Comparison of ENCODE assay signal across 15 cellular contexts in the genomic region with DNA sequence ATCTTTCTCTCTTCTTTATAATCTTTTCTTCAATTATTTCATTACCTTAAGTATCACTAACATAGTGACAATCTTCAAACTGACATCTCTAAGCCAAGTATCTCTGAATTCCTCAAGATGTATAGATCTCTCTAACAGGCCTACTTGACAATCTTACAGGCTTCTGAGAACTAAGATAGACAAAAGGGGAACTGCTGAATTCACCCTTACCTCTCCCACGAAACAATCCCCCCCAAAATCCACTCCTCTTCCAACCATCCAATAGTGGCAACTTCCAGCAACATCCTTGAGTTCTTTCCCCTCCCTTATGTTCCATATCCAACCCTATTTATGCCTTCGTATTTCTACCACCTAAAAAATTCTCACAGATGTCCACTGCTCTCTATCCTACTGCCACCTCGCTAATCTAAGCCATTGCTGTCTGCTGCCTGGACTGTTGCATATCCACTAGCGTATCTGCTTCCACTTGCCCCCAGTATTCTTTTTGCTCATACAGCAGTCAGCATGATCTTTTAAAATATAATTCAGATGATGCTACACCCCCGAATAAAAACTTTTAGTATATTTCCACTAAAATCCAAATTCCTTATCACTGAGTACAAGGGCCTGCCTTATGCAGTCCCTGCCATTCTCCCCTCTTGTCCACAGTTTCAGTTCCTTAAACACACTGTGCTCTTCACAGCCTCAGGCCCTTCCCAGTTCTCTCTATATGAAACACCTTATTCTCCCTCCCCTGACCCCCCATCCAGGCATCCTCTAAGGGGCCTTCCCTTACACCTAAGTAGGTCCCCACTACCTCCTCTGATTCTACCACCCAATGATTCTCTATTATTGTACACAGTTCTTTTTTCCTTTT. TPM values are rescaled to one million over a fixed set of nuclear protein-coding genes. Genes with fewer than 3 reads are reported as not detected.
A peak's percentile ranks its signal among the peaks of the same experiment; 100 is the strongest.
DNase-seq lines count a peak whose midpoint lies in the region; ATAC-seq, FAIRE-seq and TF ChIP-seq lines count a peak whose summit lies in the region.
"Had no signal": no experiment of that assay in that cellular context is flagged by ENCODE, and none has a peak within 500 bp of the region (broad histone marks: within the 10 kb centered on the region; RNA-seq: fewer than 3 reads in every experiment).

No MANE protein-coding gene starts in this region.

- BruUV-seq in MCF 10A (replicated peaks; lab: Mats Ljungman, UMichigan) (no TSS peak), mammary epithelial cell (replicated peaks; lab: Mats Ljungman, UMichigan) (no TSS peak)

- H3K79me2 ChIP-seq in mammary epithelial cell (ENCODE audit: insufficient read depth, low read length): peaks cover 100% of the 10 kb centered on the region

- H3K4me1 Mint-ChIP-seq in MCF 10A (ENCODE audit: insufficient read depth, unreplicated experiment): peaks cover 24% of the 10 kb centered on the region
- H3K4me1 Mint-ChIP-seq in stimulated activated memory B cell treated with anti-CD40 and anti-IgM and Interleukin-4, amounts not matched to agents 10 μg/mL and 1 μg/mL and 100 μg/mL, for 72 hours: peaks cover 53% of the 10 kb centered on the region

- H3K27me3 ChIP-seq in mammary epithelial cell (ENCODE audit: insufficient read depth, low read length) (no peaks in the 10 kb centered on the region), psoas muscle (ENCODE audit: insufficient read depth in 3 of 3, low read length in 2 of 3) (no peaks in the 10 kb centered on the region)
- H3K27me3 ChIP-seq: uterus had no signal

- dilution Hi-C loops in mammary epithelial cell (cut with HindIII; ENCODE audit: low sequenced_read_pairs): no loop called here

- DNase-seq in MCF 10A (ENCODE audit: unreplicated experiment) (no peak), mammary epithelial cell (no peak), RPMI8226 (peak; percentile 47), kidney (no peak), psoas muscle (no peak), HUDEP-2 (lab: John Stamatoyannopoulos, UW; ENCODE audit: unreplicated experiment in 76 of 76) (no peak)
- DNase-seq: activated CD4-positive, alpha-beta memory T cell treated with anti-CD3 and anti-CD28 coated beads, Interleukin-2, amount 10 ng/mL, durations not matched to agents 7 days and 5 days; activated effector memory CD4-positive, alpha-beta T cell treated with anti-CD3 and anti-CD28 coated beads, Interleukin-2, amount 50 U/mL, for 16 hours; caudate nucleus; PC-3; stimulated activated CD8-positive, alpha-beta memory T cell treated with anti-CD3 and anti-CD28 coated beads, Interleukin-4, amount 100 ng/mL, for 48 hours; uterus had no signal

- H3K9me3 ChIP-seq in mammary epithelial cell (replicated peaks; ENCODE audit: insufficient read depth, low read length) (no peaks in the 10 kb centered on the region), kidney (ENCODE audit: control insufficient read depth in 1 of 2, low read length in 2 of 2) (no peaks in the 10 kb centered on the region), psoas muscle (no peaks in the 10 kb centered on the region)
- H3K9me3 ChIP-seq: A549, uterus had no signal

- H3K4me2 ChIP-seq in mammary epithelial cell (ENCODE audit: insufficient read depth, low read depth, low read length): no peak overlapping the region
- H3K4me2 ChIP-seq: A549 had no signal

- H3K27ac Mint-ChIP-seq in MCF 10A (ENCODE audit: low read depth, unreplicated experiment): peak overlapping the region; percentile 6
- no peak overlapping the region for H3K27ac Mint-ChIP-seq in stimulated activated memory B cell treated with anti-CD40 and anti-IgM and Interleukin-4, amounts not matched to agents 10 μg/mL and 1 μg/mL and 100 μg/mL, for 72 hours
- H3K27ac Mint-ChIP-seq: activated CD4-positive, alpha-beta memory T cell treated with anti-CD3 and anti-CD28 coated beads, Interleukin-2, amount 10 ng/mL, durations not matched to agents 7 days and 5 days had no signal

- no peak for TF ChIP-seq CTCF in MCF 10A (IDR thresholded peaks at IDR 0.05; ENCODE audit: unreplicated experiment)
- no peak for TF ChIP-seq CTCF in mammary epithelial cell (conservative IDR thresholded peaks at IDR 0.05 in 1 of 2, IDR thresholded peaks at IDR 0.05 in 1 of 2; ENCODE audit: extremely low read depth in 1 of 2, insufficient read depth in 1 of 2, low read depth in 1 of 2, low read length in 2 of 2)
- no peak for TF ChIP-seq CTCF in kidney (IDR thresholded peaks at IDR 0.05; ENCODE audit: borderline replicate concordance, extremely low read depth, insufficient read depth)
- no peak for TF ChIP-seq CTCF in psoas muscle (IDR thresholded peaks at IDR 0.05)

- H3K27ac ChIP-seq in mammary epithelial cell (ENCODE audit: insufficient read depth, low read depth, low read length): no peak overlapping the region
- no peak overlapping the region for H3K27ac ChIP-seq in kidney (ENCODE audit: low read depth in 2 of 2, low read length in 2 of 2)
- no peak overlapping the region for H3K27ac ChIP-seq in psoas muscle
- H3K27ac ChIP-seq: A549, uterus had no signal

- H3K4me1 ChIP-seq in mammary epithelial cell (ENCODE audit: insufficient read depth, low read length): peaks cover 21% of the 10 kb centered on the region
- peaks cover 0 to 5% of the 10 kb centered on the region in 2 donors for H3K4me1 ChIP-seq in kidney (ENCODE audit: control insufficient read depth in 1 of 2, insufficient read depth in 1 of 2, low read depth in 1 of 2, low read length in 2 of 2)
- H3K4me1 ChIP-seq in psoas muscle: peaks cover 38% of the 10 kb centered on the region

- CTCF ChIA-PET in MCF 10A (lab: Yijun Ruan, JAX) (interaction anchor here (1.0 kb wide), 1 partner anchor 165 kb away, joined by 3 read pairs; no protein-coding TSS in a partner anchor), mammary epithelial cell (lab: Charles Lee; ENCODE audit: low non-redundant PET) (no interaction called here)

- H3K9ac ChIP-seq in mammary epithelial cell (ENCODE audit: insufficient read depth, low read length) (no peak overlapping the region), kidney (ENCODE audit: low read length in 2 of 2) (no peak overlapping the region)

- H4K20me1 ChIP-seq in mammary epithelial cell (ENCODE audit: insufficient read depth, low read length): no peaks in the 10 kb centered on the region

- no peaks in the 10 kb centered on the region for H3K27me3 Mint-ChIP-seq in MCF 10A (ENCODE audit: insufficient read depth, unreplicated experiment)
- H3K27me3 Mint-ChIP-seq in stimulated activated memory B cell treated with anti-CD40 and anti-IgM and Interleukin-4, amounts not matched to agents 10 μg/mL and 1 μg/mL and 100 μg/mL, for 72 hours: no peaks in the 10 kb centered on the region
- H3K27me3 Mint-ChIP-seq: activated CD4-positive, alpha-beta memory T cell treated with anti-CD3 and anti-CD28 coated beads, Interleukin-2, amount 10 ng/mL, durations not matched to agents 7 days and 5 days had no signal

- 92% methylated on average over 5 of the region's 5 CpGs for WGBS in mammary epithelial cell (ENCODE audit: low coverage, missing lambda C conversion rate)
- 91 to 92% (median 92%) methylated on average over 5 of the region's 5 CpGs for WGBS in psoas muscle, 3 donors

- H3K4me3 ChIP-seq in mammary epithelial cell (replicated peaks in 1 of 3; ENCODE audit: insufficient read depth in 1 of 3, low read depth in 2 of 3, low read length in 3 of 3): no peak overlapping the region
- H3K4me3 ChIP-seq in kidney (ENCODE audit: low read length in 2 of 2): no peak overlapping the region
- H3K4me3 ChIP-seq in psoas muscle: no peak overlapping the region
- H3K4me3 ChIP-seq: A549, uterus had no signal

- intact Hi-C loops in MCF 10A (cut with micrococcal nuclease): loop anchor here (10.0 kb wide), 1 partner anchor 385 kb away; no protein-coding TSS in a partner anchor
- intact Hi-C loops in mammary epithelial cell (cut with micrococcal nuclease): no loop called here
- intact Hi-C loops in kidney (cut with DNase I): no loop called here
- intact Hi-C loops in psoas muscle (cut with DNase I): no loop called here

- POLR2A ChIA-PET in MCF 10A (lab: Yijun Ruan, JAX): no interaction called here

- in situ Hi-C loops in mammary epithelial cell (cut with MboI; ENCODE audit: low sequenced_read_pairs in 2 of 2): no loop called here

- no peak for FAIRE-seq in kidney (lab: Jason Lieb, UNC)
- FAIRE-seq: A549 had no signal

- no peaks in the 10 kb centered on the region for H3K36me3 Mint-ChIP-seq in MCF 10A (ENCODE audit: insufficient read depth, unreplicated experiment)
- no peaks in the 10 kb centered on the region for H3K36me3 Mint-ChIP-seq in stimulated activated memory B cell treated with anti-CD40 and anti-IgM and Interleukin-4, amounts not matched to agents 10 μg/mL and 1 μg/mL and 100 μg/mL, for 72 hours

- ATAC-seq in HG03045 (IDR thresholded peaks at IDR 0.05; ENCODE audit: unreplicated experiment): peak; percentile 64
- ATAC-seq in stimulated activated memory B cell treated with anti-CD40 and anti-IgM and Interleukin-4, amounts not matched to agents 10 μg/mL and 1 μg/mL and 100 μg/mL, for 72 hours: peak; percentile 82
- ATAC-seq in psoas muscle: no peak
- ATAC-seq: A549, PC-3 had no signal

- H3K9me3 Mint-ChIP-seq in MCF 10A (ENCODE audit: unreplicated experiment): no peaks in the 10 kb centered on the region
- no peaks in the 10 kb centered on the region for H3K9me3 Mint-ChIP-seq in stimulated activated memory B cell treated with anti-CD40 and anti-IgM and Interleukin-4, amounts not matched to agents 10 μg/mL and 1 μg/mL and 100 μg/mL, for 72 hours
- H3K9me3 Mint-ChIP-seq: activated CD4-positive, alpha-beta memory T cell treated with anti-CD3 and anti-CD28 coated beads, Interleukin-2, amount 10 ng/mL, durations not matched to agents 7 days and 5 days had no signal

- H3K36me3 ChIP-seq in mammary epithelial cell (ENCODE audit: insufficient read depth, low read length) (no peaks in the 10 kb centered on the region), kidney (ENCODE audit: control insufficient read depth in 1 of 2, insufficient read depth in 2 of 2, low read length in 2 of 2) (no peaks in the 10 kb centered on the region), psoas muscle (ENCODE audit: insufficient read depth in 1 of 2, low read depth in 1 of 2) (no peaks in the 10 kb centered on the region)
- H3K36me3 ChIP-seq: uterus had no signal

- no peak overlapping the region for H2AFZ ChIP-seq in mammary epithelial cell (ENCODE audit: low read depth, low read length)

- no peak overlapping the region for H3K4me3 Mint-ChIP-seq in MCF 10A (ENCODE audit: unreplicated experiment)
- H3K4me3 Mint-ChIP-seq in stimulated activated memory B cell treated with anti-CD40 and anti-IgM and Interleukin-4, amounts not matched to agents 10 μg/mL and 1 μg/mL and 100 μg/mL, for 72 hours: no peak overlapping the region
- H3K4me3 Mint-ChIP-seq: activated CD4-positive, alpha-beta memory T cell treated with anti-CD3 and anti-CD28 coated beads, Interleukin-2, amount 10 ng/mL, durations not matched to agents 7 days and 5 days had no signal

RNA-seq across cellular contexts. Expression of a gene that starts 8.0 kb away (rescaled TPM):
- 54.8 and 65.3 TPM in 2 replicates for total RNA-seq in MCF 10A (2022)
- total RNA-seq in mammary epithelial cell: 10 to 100 TPM; 39.5 to 55.8 TPM
- 45.8 TPM for polyA plus RNA-seq in mammary epithelial cell
- polyA minus RNA-seq in mammary epithelial cell: 55.7 TPM
- total RNA-seq in kidney: 37.0 TPM
- polyA plus RNA-seq in kidney (ENCODE audit: insufficient read depth, low read depth, low replicate concordance): 33.4 TPM
- total RNA-seq in psoas muscle: 10 to 100 TPM; 16.3 to 23.9 (median 21.5) TPM
- polyA plus RNA-seq in psoas muscle: 10 to 100 TPM; 13.0 to 17.2 (median 16.8) TPM

RNA-seq across cellular contexts. Expression of a gene that starts 48.5 kb away (rescaled TPM):
- 24.0 and 36.8 TPM in 2 replicates for total RNA-seq in MCF 10A (2022)
- 10 to 100 TPM; 42.5 to 50.4 TPM for total RNA-seq in mammary epithelial cell
- polyA plus RNA-seq in mammary epithelial cell: 65.2 TPM
- polyA minus RNA-seq in mammary epithelial cell: 9.5 TPM
- total RNA-seq in kidney: 24.9 TPM
- polyA plus RNA-seq in kidney (ENCODE audit: insufficient read depth, low read depth, low replicate concordance): 51.3 TPM
- 1 to 10 TPM in 3 of 4 donors, under 1 TPM in 1; 0.92 to 3.1 (median 2.1) TPM for total RNA-seq in psoas muscle
- polyA plus RNA-seq in psoas muscle: 1 to 10 TPM; 2.1 to 6.3 (median 2.9) TPM

Comparison
In these comparisons a context has a peak if more than half of its experiments do, and no peak if none do; other contexts are left out.
1. ATAC-seq: peak in HG03045 (single experiment) and stimulated activated memory B cell treated with anti-CD40 and anti-IgM and Interleukin-4, amounts not matched to agents 10 μg/mL and 1 μg/mL and 100 μg/mL, for 72 hours (single experiment); none in psoas muscle (0 of 4).